ENCODE assay signal across 1 cellular context in genomic region chr11:5235364-5236095, GRCh38.
TF ChIP-seq lines count a peak whose summit lies in the region.

No MANE protein-coding gene starts in this region.

TF ChIP-seq in K562, 482 proteins besides CTCF, POLR2A, EP300 and RAD21 (continued from another document and continues in another):
- no peak for TF ChIP-seq ZBTB11 (CRISPR knock-in tag; IDR thresholded peaks at IDR 0.05)
- no peak for TF ChIP-seq TAF7 (tag; IDR thresholded peaks at IDR 0.05)
- peak; percentile 37; the same call in 1 of the 2 replicates for TF ChIP-seq DNMT1 (IDR thresholded peaks at IDR 0.05)
- TF ChIP-seq SMARCA4 (IDR thresholded peaks at IDR 0.05) = peak; percentile 78
- TF ChIP-seq SRSF7 (optimal IDR thresholded peaks at IDR 0.05; ENCODE audit: low read depth, low read length) = no peak
- no peak for TF ChIP-seq MEIS2 (IDR thresholded peaks at IDR 0.05; ENCODE audit: partially characterized antibody)
- TF ChIP-seq KDM1A (IDR thresholded peaks at IDR 0.05) = peak in 1 of 2 experiments; percentile 49; a peak in 2 of 4 replicates
- TF ChIP-seq ESRRB (CRISPR knock-in tag; IDR thresholded peaks at IDR 0.05; ENCODE audit: borderline replicate concordance) = no peak
- no peak for TF ChIP-seq NFYB (IDR thresholded peaks at IDR 0.05; ENCODE audit: extremely low read depth, insufficient read length)
- no peak for TF ChIP-seq NCOA2 (IDR thresholded peaks at IDR 0.05; ENCODE audit: partially characterized antibody in 2 of 2)
- peak; percentile 87; the same call in 1 of the 2 replicates for TF ChIP-seq MTA1 (IDR thresholded peaks at IDR 0.05; ENCODE audit: borderline replicate concordance)
- TF ChIP-seq U2AF2 (optimal IDR thresholded peaks at IDR 0.05; ENCODE audit: low read depth, low read length) = no peak
- TF ChIP-seq ETV6 (IDR thresholded peaks at IDR 0.05; ENCODE audit: borderline replicate concordance in 1 of 2, low read depth in 2 of 2, low read length in 1 of 2) = no peak
- TF ChIP-seq ETV6 (CRISPR knock-in tag; IDR thresholded peaks at IDR 0.05; ENCODE audit: borderline replicate concordance) = no peak
- TF ChIP-seq ZNF639 (CRISPR knock-in tag; conservative IDR thresholded peaks at IDR 0.05 in 1 of 2, IDR thresholded peaks at IDR 0.05 in 1 of 2) = 0 out of 4 replicates have a peak, but pooled peaks of 1 of the 2 experiments have one; percentile 7
- no peak for TF ChIP-seq POU5F1 (IDR thresholded peaks at IDR 0.05; ENCODE audit: borderline replicate concordance, low read depth, low read length, partially characterized antibody)
- no peak for TF ChIP-seq MCM3 (IDR thresholded peaks at IDR 0.05)
- peak; percentile 56 for TF ChIP-seq ARID2 (IDR thresholded peaks at IDR 0.05)
- no peak for TF ChIP-seq TAF9B (IDR thresholded peaks at IDR 0.05; ENCODE audit: partially characterized antibody)
- TF ChIP-seq ELF4 (CRISPR knock-in tag; IDR thresholded peaks at IDR 0.05) = peak; percentile 79; the same call in 1 of the 2 replicates
- no peak for TF ChIP-seq ILK (tag; IDR thresholded peaks at IDR 0.05; ENCODE audit: borderline replicate concordance, low read depth)
- TF ChIP-seq ZFP36 (IDR thresholded peaks at IDR 0.05; ENCODE audit: low read depth, low read length, partially characterized antibody) = no peak
- no peak for TF ChIP-seq MEF2A (IDR thresholded peaks at IDR 0.05; ENCODE audit: control insufficient read depth, low read depth, low read length)
- no peak for TF ChIP-seq ZNF57 (CRISPR knock-in tag; IDR thresholded peaks at IDR 0.05)
- no peak for TF ChIP-seq RBFOX2 (IDR thresholded peaks at IDR 0.05; ENCODE audit: low read depth, low read length)
- no peak for TF ChIP-seq NRF1 (conservative IDR thresholded peaks at IDR 0.05 in 1 of 2, IDR thresholded peaks at IDR 0.05 in 1 of 2)
- no peak for TF ChIP-seq TARDBP (IDR thresholded peaks at IDR 0.05)
- no peak for TF ChIP-seq PRPF4 (IDR thresholded peaks at IDR 0.05; ENCODE audit: insufficient read depth, low read depth, low read length, poor library complexity, severe bottlenecking)
- no peak for TF ChIP-seq YY1 (IDR thresholded peaks at IDR 0.05; ENCODE audit: borderline replicate concordance in 1 of 3, control insufficient read depth in 1 of 3, extremely low read depth in 1 of 3, insufficient read depth in 3 of 3, insufficient read length in 1 of 3, insufficient replicate concordance in 2 of 3, low read depth in 1 of 3, low read length in 2 of 3)
- TF ChIP-seq ZBTB9 (CRISPR knock-in tag; IDR thresholded peaks at IDR 0.05) = no peak
- TF ChIP-seq ARHGAP35 (IDR thresholded peaks at IDR 0.05; ENCODE audit: partially characterized antibody) = peak; percentile 82
- TF ChIP-seq RCOR1 (IDR thresholded peaks at IDR 0.05; ENCODE audit: borderline replicate concordance in 1 of 2, low read depth in 2 of 2, low read length in 2 of 2) = no peak
- TF ChIP-seq ZKSCAN1 (IDR thresholded peaks at IDR 0.05; ENCODE audit: low read depth, low read length) = no peak
- TF ChIP-seq E2F3 (CRISPR knock-in tag; IDR thresholded peaks at IDR 0.05) = no peak
- no peak for TF ChIP-seq ZNF668 (CRISPR knock-in tag; IDR thresholded peaks at IDR 0.05)
- TF ChIP-seq MECOM (CRISPR knock-in tag; IDR thresholded peaks at IDR 0.05) = no peak
- TF ChIP-seq FOXJ3 (CRISPR knock-in tag; IDR thresholded peaks at IDR 0.05) = no peak
- TF ChIP-seq FOXA3 (CRISPR knock-in tag; conservative IDR thresholded peaks at IDR 0.05 in 1 of 2, IDR thresholded peaks at IDR 0.05 in 1 of 2) = no peak
- no peak for TF ChIP-seq SIX5 (IDR thresholded peaks at IDR 0.05; ENCODE audit: borderline replicate concordance in 1 of 2, insufficient read depth in 1 of 2, low read depth in 1 of 2, low read length in 2 of 2)
- no peak for TF ChIP-seq ZNF41 (CRISPR knock-in tag; conservative IDR thresholded peaks at IDR 0.05)
- no peak for TF ChIP-seq ZFP30 (CRISPR knock-in tag; IDR thresholded peaks at IDR 0.05; ENCODE audit: borderline replicate concordance)
- peak; percentile 67 for TF ChIP-seq OTX1 (CRISPR knock-in tag; IDR thresholded peaks at IDR 0.05)
- no peak for TF ChIP-seq NEUROD1 (IDR thresholded peaks at IDR 0.05; ENCODE audit: borderline replicate concordance, low read depth, low read length, partially characterized antibody)
- no peak for TF ChIP-seq NONO (IDR thresholded peaks at IDR 0.05; ENCODE audit: low read depth in 2 of 2, low read length in 1 of 2)
- no peak for TF ChIP-seq CBFA2T2 (conservative IDR thresholded peaks at IDR 0.05)
- no peak for TF ChIP-seq HNRNPL (IDR thresholded peaks at IDR 0.05; ENCODE audit: low read depth, low read length)
- no peak for TF ChIP-seq PCBP1 (IDR thresholded peaks at IDR 0.05; ENCODE audit: low read depth, low read length, poor library complexity, severe bottlenecking)
- no peak for TF ChIP-seq NR2C2 (CRISPR knock-in tag; IDR thresholded peaks at IDR 0.05)
- no peak for TF ChIP-seq NR2C2 (tag; IDR thresholded peaks at IDR 0.05)
- no peak for TF ChIP-seq NFIX (CRISPR knock-in tag; IDR thresholded peaks at IDR 0.05; ENCODE audit: low read depth)
- peak; percentile 59; the same call in 1 of the 2 replicates for TF ChIP-seq GATAD2A (IDR thresholded peaks at IDR 0.05)
- TF ChIP-seq MAFG (tag; conservative IDR thresholded peaks at IDR 0.05) = no peak
- TF ChIP-seq IFI16 (CRISPR knock-in tag; IDR thresholded peaks at IDR 0.05) = no peak
- TF ChIP-seq MEF2D (tag; conservative IDR thresholded peaks at IDR 0.05; ENCODE audit: low read depth) = peak; percentile 71; the same call in 1 of the 2 replicates
- 0 out of 2 replicates have a peak, but pooled peaks have one; percentile 53 for TF ChIP-seq HINFP (tag; conservative IDR thresholded peaks at IDR 0.05; ENCODE audit: low read depth)
- TF ChIP-seq BRF2 (IDR thresholded peaks at IDR 0.05; ENCODE audit: borderline replicate concordance, insufficient read depth, insufficient read length) = no peak
- TF ChIP-seq ELF2 (CRISPR knock-in tag; IDR thresholded peaks at IDR 0.05) = no peak
- TF ChIP-seq KLF16 (IDR thresholded peaks at IDR 0.05) = no peak
- no peak for TF ChIP-seq ZNF175 (CRISPR knock-in tag; IDR thresholded peaks at IDR 0.05; ENCODE audit: low read depth)
- TF ChIP-seq DMBX1 (CRISPR knock-in tag; IDR thresholded peaks at IDR 0.05; ENCODE audit: borderline replicate concordance) = no peak
- TF ChIP-seq L3MBTL2 (IDR thresholded peaks at IDR 0.05) = no peak
- TF ChIP-seq YBX1 (IDR thresholded peaks at IDR 0.05) = no peak
- peak; percentile 82 for TF ChIP-seq SMARCA5 (IDR thresholded peaks at IDR 0.05)
- TF ChIP-seq ZFP91 (CRISPR knock-in tag; IDR thresholded peaks at IDR 0.05) = no peak
- peak; percentile 31; the same call in 1 of the 2 replicates for TF ChIP-seq NR2C1 (IDR thresholded peaks at IDR 0.05)
- no peak for TF ChIP-seq NR2C1 (tag; IDR thresholded peaks at IDR 0.05)
- TF ChIP-seq ZNF398 (CRISPR knock-in tag; IDR thresholded peaks at IDR 0.05) = no peak
